28 cellular contexts compared by ENCODE assay signal in the genomic region with DNA sequence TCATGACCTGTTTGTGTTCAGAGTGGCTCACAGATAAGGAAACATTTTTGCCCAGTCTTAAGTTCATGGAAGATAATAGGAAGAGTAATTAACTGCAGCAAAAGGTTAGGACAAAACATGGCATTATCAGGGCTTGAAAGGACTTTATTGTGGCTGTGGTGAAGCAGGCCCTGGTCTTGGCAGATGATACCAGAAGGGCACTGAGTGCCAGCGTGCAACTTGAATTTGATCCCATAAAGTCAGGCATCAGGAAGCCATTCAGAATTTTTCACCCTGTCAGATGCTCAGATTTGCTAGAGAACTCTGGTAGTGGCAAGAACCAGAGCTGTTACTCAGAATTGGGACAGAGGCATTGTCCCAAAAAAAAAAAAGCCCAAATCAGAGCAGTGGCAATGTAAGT. TPM values are rescaled to one million over a fixed set of nuclear protein-coding genes. Genes with fewer than 3 reads are reported as not detected.
DNase-seq lines count a peak whose midpoint lies in the region; ATAC-seq and TF ChIP-seq lines count a peak whose summit lies in the region.
"Had no signal": no experiment of that assay in that cellular context is flagged by ENCODE, and none has a peak within 500 bp of the region (broad histone marks: within the 10 kb centered on the region; RNA-seq: fewer than 3 reads in every experiment).

No MANE protein-coding gene starts in this region.

- H3K27me3 ChIP-seq in dorsolateral prefrontal cortex (peaks cover 0 to 11% (median 0%) of the 10 kb centered on the region in 45 donors), esophagus squamous epithelium (no peaks in the 10 kb centered on the region)
- H3K27me3 ChIP-seq: body of pancreas had no signal

- H3K9me3 ChIP-seq in esophagus squamous epithelium, result no peaks in the 10 kb centered on the region
- H3K9me3 ChIP-seq: body of pancreas had no signal

- ATAC-seq in activated naive CD4-positive, alpha-beta T cell treated with anti-CD3 and anti-CD28 coated beads, Interleukin-2, amount 50 U/mL, for 72 hours, result no peak
- ATAC-seq: body of pancreas; natural killer cell treated with Interleukin-12 subunit alpha and Interleukin-12 subunit beta and Interleukin-15 and Interleukin-18, amount 100 ng/mL, for 72 hours; stimulated activated naive CD8-positive, alpha-beta T cell treated with anti-CD3 and anti-CD28 coated beads, Interleukin-15, amount 100 ng/mL, for 72 hours had no signal

- H3K27ac Mint-ChIP-seq in activated naive CD4-positive, alpha-beta T cell treated with anti-CD3 and anti-CD28 coated beads, Interleukin-2, amount 50 U/mL, for 24 hours, result peak overlapping the region; percentile 4
- H3K27ac Mint-ChIP-seq in activated naive CD4-positive, alpha-beta T cell treated with anti-CD3 and anti-CD28 coated beads, Interleukin-2, amount 50 U/mL, for 72 hours, result no peak overlapping the region
- H3K27ac Mint-ChIP-seq: activated T-helper 1 cell treated with anti-CD3 and anti-CD28 coated beads, Interleukin-12 subunit alpha, Interleukin-12 subunit beta, Interleukin-2, Interleukin-4 antibody, amounts not matched to agents 30 ng/mL and 10 ng/mL and 1 ng/mL, durations not matched to agents 14 hours and 24 hours and 36 hours; dendritic cell treated with granulocyte-macrophage colony-stimulating factor and Interleukin-4, amounts not matched to agents 40 ng/mL and 50 ng/mL, for 4 days; stimulated activated naive CD8-positive, alpha-beta T cell treated with anti-CD3 and anti-CD28 coated beads, Interleukin-15, amount 100 ng/mL, for 72 hours had no signal

- H3K4me3 ChIP-seq in dorsolateral prefrontal cortex, result peak overlapping the region in 1 of 59 donors; percentile 8
- no peak overlapping the region for H3K4me3 ChIP-seq in esophagus squamous epithelium
- H3K4me3 ChIP-seq: body of pancreas, skin epidermis had no signal

- H3K4me3 Mint-ChIP-seq in activated naive CD4-positive, alpha-beta T cell treated with anti-CD3 and anti-CD28 coated beads, Interleukin-2, amount 50 U/mL, for 24 hours, result no peak overlapping the region
- H3K4me3 Mint-ChIP-seq: activated naive CD8-positive, alpha-beta T cell treated with anti-CD3 and anti-CD28 coated beads, Interleukin-2, amount 10 ng/mL, durations not matched to agents 7 days and 5 days; activated T-helper 1 cell treated with anti-CD3 and anti-CD28 coated beads, Interleukin-12 subunit alpha, Interleukin-12 subunit beta, Interleukin-2, Interleukin-4 antibody, amounts not matched to agents 30 ng/mL and 10 ng/mL and 1 ng/mL, durations not matched to agents 14 hours and 24 hours and 36 hours; dendritic cell treated with granulocyte-macrophage colony-stimulating factor and Interleukin-4, amounts not matched to agents 40 ng/mL and 50 ng/mL, for 4 days; HFFc6; natural killer cell treated with Interleukin-12 subunit alpha and Interleukin-12 subunit beta and Interleukin-15 and Interleukin-18, amount 100 ng/mL, for 72 hours; stimulated activated naive CD8-positive, alpha-beta T cell treated with anti-CD3 and anti-CD28 coated beads, Interleukin-15, amount 100 ng/mL, for 72 hours had no signal

- TF ChIP-seq POLR2A in esophagus squamous epithelium (IDR thresholded peaks at IDR 0.05), result no peak

- no peaks in the 10 kb centered on the region for H3K4me1 Mint-ChIP-seq in activated naive CD4-positive, alpha-beta T cell treated with anti-CD3 and anti-CD28 coated beads, Interleukin-2, amount 50 U/mL, for 24 hours
- H3K4me1 Mint-ChIP-seq: activated naive CD8-positive, alpha-beta T cell treated with anti-CD3 and anti-CD28 coated beads, Interleukin-2, amount 10 ng/mL, durations not matched to agents 7 days and 5 days; stimulated activated naive CD8-positive, alpha-beta T cell treated with anti-CD3 and anti-CD28 coated beads, Interleukin-15, amount 100 ng/mL, for 72 hours had no signal

- H3K27me3 Mint-ChIP-seq in activated naive CD4-positive, alpha-beta T cell treated with anti-CD3 and anti-CD28 coated beads, Interleukin-2, amount 50 U/mL, for 24 hours, result no peaks in the 10 kb centered on the region
- H3K27me3 Mint-ChIP-seq: activated naive CD8-positive, alpha-beta T cell treated with anti-CD3 and anti-CD28 coated beads, Interleukin-2, amount 10 ng/mL, durations not matched to agents 7 days and 5 days; dendritic cell treated with granulocyte-macrophage colony-stimulating factor and Interleukin-4, amounts not matched to agents 40 ng/mL and 50 ng/mL, for 4 days; natural killer cell treated with Interleukin-12 subunit alpha and Interleukin-12 subunit beta and Interleukin-15 and Interleukin-18, amount 100 ng/mL, for 72 hours; stimulated activated naive CD8-positive, alpha-beta T cell treated with anti-CD3 and anti-CD28 coated beads, Interleukin-15, amount 100 ng/mL, for 72 hours had no signal

- H3K27ac ChIP-seq in dorsolateral prefrontal cortex, result peak overlapping the region in 11 of 59 donors; percentile 10 to 62 (median 35)
- H3K27ac ChIP-seq in esophagus squamous epithelium, result no peak overlapping the region

- peaks cover 0 to 13% (median 0%) of the 10 kb centered on the region in 3 donors for H3K4me1 ChIP-seq in esophagus squamous epithelium

- H3K9me3 Mint-ChIP-seq in activated naive CD4-positive, alpha-beta T cell treated with anti-CD3 and anti-CD28 coated beads, Interleukin-2, amount 50 U/mL, for 24 hours, result no peaks in the 10 kb centered on the region
- H3K9me3 Mint-ChIP-seq in activated naive CD4-positive, alpha-beta T cell treated with anti-CD3 and anti-CD28 coated beads, Interleukin-2, amount 50 U/mL, for 72 hours, result no peaks in the 10 kb centered on the region
- H3K9me3 Mint-ChIP-seq: activated naive CD8-positive, alpha-beta T cell treated with anti-CD3 and anti-CD28 coated beads, Interleukin-2, amount 10 ng/mL, durations not matched to agents 7 days and 5 days; activated T-helper 1 cell treated with anti-CD3 and anti-CD28 coated beads, Interleukin-12 subunit alpha, Interleukin-12 subunit beta, Interleukin-2, Interleukin-4 antibody, amounts not matched to agents 30 ng/mL and 10 ng/mL and 1 ng/mL, durations not matched to agents 14 hours and 24 hours and 36 hours; dendritic cell treated with granulocyte-macrophage colony-stimulating factor and Interleukin-4, amounts not matched to agents 40 ng/mL and 50 ng/mL, for 4 days; HFFc6; natural killer cell treated with Interleukin-12 subunit alpha and Interleukin-12 subunit beta and Interleukin-15 and Interleukin-18, amount 100 ng/mL, for 72 hours; stimulated activated naive CD8-positive, alpha-beta T cell treated with anti-CD3 and anti-CD28 coated beads, Interleukin-15, amount 100 ng/mL, for 72 hours had no signal

- WGBS in esophagus squamous epithelium, 2 donors, result 50 to 71% methylated on average over 1 of the region's 1 CpG

- H3K36me3 Mint-ChIP-seq in activated naive CD4-positive, alpha-beta T cell treated with anti-CD3 and anti-CD28 coated beads, Interleukin-2, amount 50 U/mL, for 24 hours, result peaks cover 10% of the 10 kb centered on the region
- peaks cover 0 to under 1% of the 10 kb centered on the region in 2 donors for H3K36me3 Mint-ChIP-seq in activated naive CD4-positive, alpha-beta T cell treated with anti-CD3 and anti-CD28 coated beads, Interleukin-2, amount 50 U/mL, for 72 hours
- H3K36me3 Mint-ChIP-seq: natural killer cell treated with Interleukin-12 subunit alpha and Interleukin-12 subunit beta and Interleukin-15 and Interleukin-18, amount 100 ng/mL, for 72 hours had no signal

- peaks cover 0 to 46% (median 18%) of the 10 kb centered on the region in 3 donors for H3K36me3 ChIP-seq in esophagus squamous epithelium

- TF ChIP-seq CTCF in dorsolateral prefrontal cortex (IDR thresholded peaks at IDR 0.05 in 54 of 56, conservative IDR thresholded peaks at IDR 0.05 in 2 of 56; ENCODE audit: low read depth in 1 of 56, partially characterized antibody in 56 of 56), result peak in 3 of 56 donors; percentile 10 to 30 (median 14)
- TF ChIP-seq CTCF in esophagus squamous epithelium (IDR thresholded peaks at IDR 0.05), result no peak

- intact Hi-C loops in dorsolateral prefrontal cortex (cut with DNase I), result loop anchor here in 1 of 2 donors (10.0 kb wide), 1 partner anchor 91 kb away; the partner anchor contains the start of genes EARS2 and UBFD1
- intact Hi-C loops in esophagus squamous epithelium (cut with DNase I), result no loop called here

- DNase-seq in activated naive CD4-positive, alpha-beta T cell treated with anti-CD3 and anti-CD28 coated beads, Interleukin-2, amount 50 U/mL, for 72 hours (ENCODE audit: low spot score in 2 of 2), result no peak
- DNase-seq in dorsolateral prefrontal cortex, result peak in 6 of 10 donors; percentile 20 to 62 (median 50)
- DNase-seq in midbrain (lab: John Stamatoyannopoulos, UW), result peak; percentile 74
- peak; percentile 81 for DNase-seq in superior temporal gyrus (ENCODE audit: extremely low spot score)
- no peak for DNase-seq in HCEC 1CT
- no peak for DNase-seq in GOT3 (lab: John Stamatoyannopoulos, UW)
- no peak for DNase-seq in esophagus squamous epithelium (lab: John Stamatoyannopoulos, UW)
- DNase-seq: 8988T; activated CD4-positive, CD25-positive, alpha-beta regulatory T cell treated with anti-CD3 and anti-CD28 coated beads, Interleukin-2, amount 50 U/mL, for 72 hours; activated naive CD8-positive, alpha-beta T cell treated with anti-CD3 and anti-CD28 coated beads, Interleukin-2, amount 10 ng/mL, durations not matched to agents 7 days and 5 days; AML-193; body of pancreas; Calu3; HFFc6; kidney glomerular epithelial cell; mesendoderm; NCI-H1092; NCI-H2029 treated with DMSO at 0.1 percent for 48 hours; NCI-H510A; NK-92 treated with Interleukin-12 subunit alpha and Interleukin-12 subunit beta, amount 100 ng/mL, for 24 hours; stimulated activated CD4-positive, alpha-beta T cell treated with anti-CD3 and anti-CD28 coated beads, Interleukin-2, amount 100 ng/mL, for 48 hours; stimulated activated naive CD8-positive, alpha-beta T cell treated with anti-CD3 and anti-CD28 coated beads, Interleukin-15, amount 100 ng/mL, for 72 hours; T-helper 9 cell had no signal

RNA-seq across cellular contexts. Expression of gene COG7, which starts 11.2 kb away (rescaled TPM):
- total RNA-seq in activated naive CD4-positive, alpha-beta T cell treated with anti-CD3 and anti-CD28 coated beads, Interleukin-2, amount 50 U/mL, for 72 hours, result 10 to 100 TPM; 24.4 to 30.1 TPM
- total RNA-seq in dorsolateral prefrontal cortex (10 to 100 TPM; 22.6 to 48.1 (median 35.2) TPM), esophagus squamous epithelium (10 to 100 TPM; 10.4 to 17.6 (median 15.3) TPM)

RNA-seq across cellular contexts. Expression of gene GGA2, which starts 46.1 kb away (rescaled TPM):
- 100 to 1,000 TPM in 1 of 2 donors, 10 to 100 TPM in 1; 83.4 to 120 TPM for total RNA-seq in activated naive CD4-positive, alpha-beta T cell treated with anti-CD3 and anti-CD28 coated beads, Interleukin-2, amount 50 U/mL, for 72 hours
- total RNA-seq in dorsolateral prefrontal cortex (100 to 1,000 TPM in 19 of 120 experiments, 10 to 100 TPM in 101; 46.0 to 124 (median 85.7) TPM), esophagus squamous epithelium (10 to 100 TPM; 19.4 to 53.8 (median 23.9) TPM)

Comparison
In these comparisons a context has a peak if more than half of its experiments do, and no peak if none do; other contexts are left out.
1. DNase-seq: peak in dorsolateral prefrontal cortex (6 of 10), midbrain (single experiment) and superior temporal gyrus (single experiment); none in activated naive CD4-positive, alpha-beta T cell treated with anti-CD3 and anti-CD28 coated beads, Interleukin-2, amount 50 U/mL, for 72 hours (0 of 2), HCEC 1CT (single experiment), GOT3 (single experiment) and esophagus squamous epithelium (single experiment).